ENCODE assay signal across 28 cellular contexts in the genomic region with DNA sequence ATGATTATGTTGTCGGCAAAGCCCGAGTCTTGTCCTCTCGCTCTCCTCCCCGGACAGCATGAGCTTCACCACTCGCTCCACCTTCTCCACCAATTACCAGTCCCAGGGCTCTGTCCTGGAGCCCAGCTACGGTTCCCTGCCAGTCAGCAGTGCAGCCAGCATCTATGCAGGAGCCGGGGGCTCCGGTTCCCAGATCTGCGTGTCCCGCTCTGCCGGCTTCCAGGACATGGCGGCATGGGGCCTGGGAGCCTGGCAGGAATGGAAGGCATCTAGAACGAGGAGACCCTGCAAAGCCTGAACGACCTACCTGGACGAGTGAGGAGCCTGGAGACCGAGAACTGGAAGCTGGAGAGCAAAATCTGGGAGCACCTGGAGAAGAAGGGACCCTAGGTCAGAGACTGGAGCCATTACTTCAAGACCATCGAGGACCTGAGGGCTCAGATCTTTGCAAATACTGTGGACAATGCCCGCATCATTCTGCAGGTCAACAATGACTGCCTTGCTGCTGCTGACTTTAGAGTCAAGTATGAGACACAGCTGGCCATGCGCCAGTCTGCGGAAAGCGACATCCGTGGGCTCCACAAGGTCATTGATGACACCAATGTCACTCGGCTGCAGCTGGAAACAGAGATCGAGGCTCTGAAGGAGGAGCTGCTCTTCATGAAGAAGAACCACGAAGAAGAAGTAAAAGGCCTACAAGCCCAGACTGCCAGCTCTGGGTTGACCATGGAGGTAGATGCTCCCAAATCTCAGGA.
"Had no signal": no experiment of that assay in that cellular context is flagged by ENCODE, and none has a peak within 500 bp of the region (broad histone marks: within the 10 kb centered on the region; RNA-seq: fewer than 3 reads in every experiment).

No MANE protein-coding gene starts in this region.

- H3K4me1 Mint-ChIP-seq: stimulated activated effector memory CD8-positive, alpha-beta T cell treated with anti-CD3 and anti-CD28 coated beads, Interleukin-12 subunit alpha, Interleukin-12 subunit beta, amount 100 ng/mL, for 72 hours; stimulated activated memory B cell treated with anti-CD40 and anti-IgM and Interleukin-4, amounts not matched to agents 10 μg/mL and 1 μg/mL and 100 μg/mL, for 72 hours; stimulated activated naive CD8-positive, alpha-beta T cell treated with anti-CD3 and anti-CD28 coated beads, Interleukin-15, amount 100 ng/mL, for 72 hours had no signal

- H3K27me3 ChIP-seq: stomach, suprapubic skin, testis, thyroid gland, tibial artery, tibial nerve, transverse colon, upper lobe of left lung, upper lobe of right lung, uterus, vagina had no signal

- H3K4me3 Mint-ChIP-seq: stimulated activated effector memory CD8-positive, alpha-beta T cell treated with anti-CD3 and anti-CD28 coated beads, Interleukin-12 subunit alpha, Interleukin-12 subunit beta, amount 100 ng/mL, for 72 hours; stimulated activated memory B cell treated with anti-CD40 and anti-IgM and Interleukin-4, amounts not matched to agents 10 μg/mL and 1 μg/mL and 100 μg/mL, for 72 hours; stimulated activated naive B cell treated with anti-CD40 and anti-IgM and Interleukin-4, amounts not matched to agents 10 μg/mL and 1 μg/mL and 100 μg/mL, for 72 hours; stimulated activated naive CD8-positive, alpha-beta T cell treated with anti-CD3 and anti-CD28 coated beads, Interleukin-15, amount 100 ng/mL, for 72 hours; stimulated activated naive CD8-positive, alpha-beta T cell treated with anti-CD3 and anti-CD28 coated beads, Interleukin-15, Interleukin-2, amounts not matched to agents 100 ng/mL and 50 ng/mL, for 24 hours; type B pancreatic cell had no signal

- H3K4me3 ChIP-seq: stomach, suprapubic skin, testis, thoracic aorta, thyroid gland, tibial artery, tibial nerve, transverse colon, upper lobe of left lung, upper lobe of right lung, uterus, vagina had no signal

- H3K27ac ChIP-seq: stomach, suprapubic skin, testis, thoracic aorta, thyroid gland, tibial artery, tibial nerve, transverse colon, upper lobe of left lung, upper lobe of right lung, uterus, vagina had no signal

- H3K36me3 ChIP-seq: stomach, suprapubic skin, thoracic aorta, thyroid gland, tibial artery, tibial nerve, transverse colon, upper lobe of left lung, upper lobe of right lung, uterus, vagina had no signal

- H3K4me1 ChIP-seq: stomach, suprapubic skin, testis, thyroid gland, transverse colon, upper lobe of left lung, uterus, vagina had no signal

- H3K27ac Mint-ChIP-seq: stimulated activated effector memory CD8-positive, alpha-beta T cell treated with anti-CD3 and anti-CD28 coated beads, Interleukin-12 subunit alpha, Interleukin-12 subunit beta, amount 100 ng/mL, for 72 hours; stimulated activated memory B cell treated with anti-CD40 and anti-IgM and Interleukin-4, amounts not matched to agents 10 μg/mL and 1 μg/mL and 100 μg/mL, for 72 hours; stimulated activated naive B cell treated with anti-CD40 and anti-IgM and Interleukin-4, amounts not matched to agents 10 μg/mL and 1 μg/mL and 100 μg/mL, for 72 hours; stimulated activated naive CD8-positive, alpha-beta T cell treated with anti-CD3 and anti-CD28 coated beads, Interleukin-15, amount 100 ng/mL, for 72 hours; stimulated activated naive CD8-positive, alpha-beta T cell treated with anti-CD3 and anti-CD28 coated beads, Interleukin-15, Interleukin-2, amounts not matched to agents 100 ng/mL and 50 ng/mL, for 24 hours; type B pancreatic cell had no signal

- ATAC-seq: stimulated activated effector memory CD8-positive, alpha-beta T cell treated with anti-CD3 and anti-CD28 coated beads, Interleukin-12 subunit alpha, Interleukin-12 subunit beta, amount 100 ng/mL, for 72 hours; stimulated activated memory B cell treated with anti-CD40 and anti-IgM and Interleukin-4, amounts not matched to agents 10 μg/mL and 1 μg/mL and 100 μg/mL, for 72 hours; stimulated activated naive B cell treated with anti-CD40 and anti-IgM and Interleukin-4, amounts not matched to agents 10 μg/mL and 1 μg/mL and 100 μg/mL, for 72 hours; stimulated activated naive CD8-positive, alpha-beta T cell treated with anti-CD3 and anti-CD28 coated beads, Interleukin-15, amount 100 ng/mL, for 72 hours; stimulated activated naive CD8-positive, alpha-beta T cell treated with anti-CD3 and anti-CD28 coated beads, Interleukin-15, Interleukin-2, amounts not matched to agents 100 U/mL and 50 U/mL, for 24 hours; upper lobe of right lung had no signal

- H3K27me3 Mint-ChIP-seq: stimulated activated memory B cell treated with anti-CD40 and anti-IgM and Interleukin-4, amounts not matched to agents 10 μg/mL and 1 μg/mL and 100 μg/mL, for 72 hours; stimulated activated naive B cell treated with anti-CD40 and anti-IgM and Interleukin-4, amounts not matched to agents 10 μg/mL and 1 μg/mL and 100 μg/mL, for 72 hours; stimulated activated naive CD8-positive, alpha-beta T cell treated with anti-CD3 and anti-CD28 coated beads, Interleukin-15, Interleukin-2, amounts not matched to agents 100 ng/mL and 50 ng/mL, for 24 hours had no signal

- H3K36me3 Mint-ChIP-seq: stimulated activated effector memory CD8-positive, alpha-beta T cell treated with anti-CD3 and anti-CD28 coated beads, Interleukin-12 subunit alpha, Interleukin-12 subunit beta, amount 100 ng/mL, for 72 hours; stimulated activated memory B cell treated with anti-CD40 and anti-IgM and Interleukin-4, amounts not matched to agents 10 μg/mL and 1 μg/mL and 100 μg/mL, for 72 hours; stimulated activated naive B cell treated with anti-CD40 and anti-IgM and Interleukin-4, amounts not matched to agents 10 μg/mL and 1 μg/mL and 100 μg/mL, for 72 hours; type B pancreatic cell had no signal

- DNase-seq: stimulated activated CD4-positive, alpha-beta T cell treated with anti-CD3 and anti-CD28 coated beads, Interleukin-2, amount 100 ng/mL, for 48 hours; stimulated activated CD4-positive, alpha-beta T cell treated with anti-CD3 and anti-CD28 coated beads, Interleukin-4, amount 100 ng/mL, for 1 hour; stimulated activated CD4-positive, alpha-beta T cell treated with anti-CD3 and anti-CD28 coated beads, Interleukin-4, amount 100 ng/mL, for 24 hours; stimulated activated CD4-positive, alpha-beta T cell treated with anti-CD3 and anti-CD28 coated beads, Interleukin-4, amount 100 ng/mL, for 4 hours; stimulated activated CD8-positive, alpha-beta memory T cell treated with anti-CD3 and anti-CD28 coated beads, Interleukin-4, amount 100 ng/mL, for 48 hours; stimulated activated naive B cell treated with anti-CD40 and anti-IgM and Interleukin-4, amounts not matched to agents 10 μg/mL and 1 μg/mL and 100 μg/mL, for 72 hours; stimulated activated naive CD4-positive, alpha-beta T cell; stimulated activated naive CD4-positive, alpha-beta T cell treated with Interleukin-2 at 50 U/mL for 16 hours; stimulated activated naive CD8-positive, alpha-beta T cell treated with anti-CD3 and anti-CD28 coated beads, Interleukin-15, amount 100 ng/mL, for 72 hours; stimulated activated naive CD8-positive, alpha-beta T cell treated with anti-CD3 and anti-CD28 coated beads, Interleukin-15, Interleukin-2, amounts not matched to agents 100 U/mL and 50 U/mL, for 24 hours; stomach; substantia nigra; testis; thyroid gland; tibial artery; transverse colon; trophoblast cell; upper lobe of right lung; uterus had no signal

- H3K9me3 ChIP-seq: stomach, suprapubic skin, testis, thoracic aorta, thyroid gland, tibial artery, tibial nerve, transverse colon, upper lobe of left lung, upper lobe of right lung, uterus, vagina had no signal
